In genomic region chr18:11669271-11669947, GRCh38 we compare ENCODE assay signal across 23 cellular contexts. TPM values are rescaled to one million over a fixed set of nuclear protein-coding genes. Genes with fewer than 3 reads are reported as not detected.
A peak's percentile ranks its signal among the peaks of the same experiment; 100 is the strongest.
DNase-seq lines count a peak whose midpoint lies in the region; ATAC-seq and TF ChIP-seq lines count a peak whose summit lies in the region.
"Had no signal": no experiment of that assay in that cellular context is flagged by ENCODE, and none has a peak within 500 bp of the region (broad histone marks: within the 10 kb centered on the region; RNA-seq: fewer than 3 reads in every experiment).

No MANE protein-coding gene starts in this region.

- peaks cover 18% of the 10 kb centered on the region for H3K27me3 Mint-ChIP-seq in GM23338 (ENCODE audit: insufficient read depth, low read depth, poor library complexity)
- H3K27me3 Mint-ChIP-seq in neural progenitor cell (ENCODE audit: insufficient read depth, low read depth): peaks cover 10% of the 10 kb centered on the region

- no peaks in the 10 kb centered on the region for H3K36me3 ChIP-seq in GM23338 (ENCODE audit: insufficient read depth)
- no peaks in the 10 kb centered on the region for H3K36me3 ChIP-seq in esophagus muscularis mucosa
- H3K36me3 ChIP-seq in neural progenitor cell: no peaks in the 10 kb centered on the region
- H3K36me3 ChIP-seq: adrenal gland had no signal

- 82% methylated on average over 11 of the region's 14 CpGs for WGBS in esophagus muscularis mucosa

- intact Hi-C loops in esophagus muscularis mucosa (cut with DNase I) (no loop called here), cardiac septum (cut with DNase I) (no loop called here)

- H3K27me3 ChIP-seq in GM23338 (ENCODE audit: insufficient read depth): no peaks in the 10 kb centered on the region
- H3K27me3 ChIP-seq in esophagus muscularis mucosa: peaks cover 0 to 31% (median 0%) of the 10 kb centered on the region in 4 donors
- H3K27me3 ChIP-seq in neural progenitor cell: no peaks in the 10 kb centered on the region
- H3K27me3 ChIP-seq: adrenal gland, testis had no signal

- peak; percentile 19; the same call in 1 of the 3 replicates for ATAC-seq in GM23338
- ATAC-seq: HCT116 had no signal

- H3K4me3 Mint-ChIP-seq in GM23338: no peak overlapping the region
- H3K4me3 Mint-ChIP-seq in neural progenitor cell: no peak overlapping the region
- H3K4me3 Mint-ChIP-seq: CD4-positive, CD25-positive, alpha-beta regulatory T cell; T-helper 2 cell treated with Interferon-gamma antibody and Interleukin-4, amounts not matched to agents 5 μg/mL and 100 μg/mL, for 36 hours had no signal

- no peaks in the 10 kb centered on the region; the same call in 1 of the 2 replicates for H3K4me1 ChIP-seq in GM23338 (ENCODE audit: insufficient read depth)
- no peaks in the 10 kb centered on the region for H3K4me1 ChIP-seq in esophagus muscularis mucosa
- H3K4me1 ChIP-seq in neural progenitor cell: peaks cover 17% of the 10 kb centered on the region
- H3K4me1 ChIP-seq: adrenal gland, testis had no signal

- no peak overlapping the region for H3K9ac ChIP-seq in neural progenitor cell

- H3K36me3 Mint-ChIP-seq in GM23338 (ENCODE audit: low read depth) (no peaks in the 10 kb centered on the region), neural progenitor cell (no peaks in the 10 kb centered on the region)
- H3K36me3 Mint-ChIP-seq: CD4-positive, CD25-positive, alpha-beta regulatory T cell had no signal

- H3K9me3 ChIP-seq in esophagus muscularis mucosa (no peaks in the 10 kb centered on the region), neural progenitor cell (ENCODE audit: low read depth) (no peaks in the 10 kb centered on the region)
- H3K9me3 ChIP-seq: adrenal gland, testis had no signal

- no peak overlapping the region for H3K4me2 ChIP-seq in GM23338
- no peak overlapping the region for H3K4me2 ChIP-seq in neural progenitor cell
- H3K4me2 ChIP-seq: smooth muscle cell had no signal

- no peaks in the 10 kb centered on the region for H3K9me3 Mint-ChIP-seq in GM23338
- no peaks in the 10 kb centered on the region for H3K9me3 Mint-ChIP-seq in neural progenitor cell
- H3K9me3 Mint-ChIP-seq: CD4-positive, CD25-positive, alpha-beta regulatory T cell; T-helper 2 cell treated with Interferon-gamma antibody and Interleukin-4, amounts not matched to agents 5 μg/mL and 100 μg/mL, for 36 hours had no signal

- H2AFZ ChIP-seq in GM23338 (peak overlapping the region; percentile 85; the same call in 1 of the 2 replicates), neural progenitor cell (replicated peaks) (peak overlapping the region; percentile 82)

- TF ChIP-seq CTCF in GM23338 (conservative IDR thresholded peaks at IDR 0.05; ENCODE audit: low read depth in 2 of 2) (no peak), RWPE1 (conservative IDR thresholded peaks at IDR 0.05; ENCODE audit: low read depth) (no peak), esophagus muscularis mucosa (IDR thresholded peaks at IDR 0.05) (no peak), neural progenitor cell (IDR thresholded peaks at IDR 0.05) (no peak)

- H3F3A ChIP-seq in GM23338 (replicated peaks; ENCODE audit: low read depth) (no peaks in the 10 kb centered on the region), neural progenitor cell (ENCODE audit: low read depth) (no peaks in the 10 kb centered on the region)

- H3K4me3 ChIP-seq in GM23338 (no peak overlapping the region), esophagus muscularis mucosa (no peak overlapping the region), neural progenitor cell (no peak overlapping the region)
- H3K4me3 ChIP-seq: adrenal gland, smooth muscle cell, testis had no signal

- CTCF ChIA-PET in RWPE1 (lab: Yijun Ruan, JAX): no interaction called here

- H3K9me2 ChIP-seq in GM23338 (ENCODE audit: insufficient read depth): peaks cover 5% of the 10 kb centered on the region

- no peak for TF ChIP-seq POLR2A in esophagus muscularis mucosa (IDR thresholded peaks at IDR 0.05; ENCODE audit: low read depth)

- POLR2A ChIA-PET in RWPE1 (lab: Yijun Ruan, JAX; ENCODE audit: low non-redundant PET): no interaction called here

- no peaks in the 10 kb centered on the region for H3K79me2 ChIP-seq in GM23338 (replicated peaks; ENCODE audit: insufficient read depth)
- no peaks in the 10 kb centered on the region for H3K79me2 ChIP-seq in neural progenitor cell (ENCODE audit: low read depth)

- no peak for TF ChIP-seq EP300 in esophagus muscularis mucosa (IDR thresholded peaks at IDR 0.05)

- H3K4me1 Mint-ChIP-seq in GM23338: peaks cover 27% of the 10 kb centered on the region
- H3K4me1 Mint-ChIP-seq in neural progenitor cell: peaks cover 15% of the 10 kb centered on the region
- H3K4me1 Mint-ChIP-seq: CD4-positive, CD25-positive, alpha-beta regulatory T cell had no signal

- H3K27ac ChIP-seq in GM23338 (ENCODE audit: low read depth) (no peak overlapping the region), RWPE1 (peak overlapping the region; percentile 52), esophagus muscularis mucosa (replicated peaks in 1 of 4) (no peak overlapping the region), neural progenitor cell (no peak overlapping the region)
- H3K27ac ChIP-seq: adrenal gland, testis had no signal

- DNase-seq in GM23338 (ENCODE audit: low spot score) (no peak), RWPE1 (ENCODE audit: low spot score) (peak; percentile 93), esophagus muscularis mucosa (ENCODE audit: extremely low spot score) (peak; percentile 90), neural progenitor cell (ENCODE audit: low spot score) (no peak), cardiac septum (ENCODE audit: low spot score) (no peak), NCI-H345 (lab: John Stamatoyannopoulos, UW) (no peak), EL (no peak), KG1 (lab: John Stamatoyannopoulos, UW) (no peak)
- DNase-seq: activated CD4-positive, alpha-beta T cell treated with anti-CD3 and anti-CD28 coated beads, Interleukin-2, amount 50 U/mL, for 4 hours; activated naive CD4-positive, alpha-beta T cell; CD4-positive, CD25-positive, alpha-beta regulatory T cell; foreskin fibroblast; GF-D8; NCI-H1092 treated with DMSO at 0.1 percent for 48 hours; NCI-H2107; NCI-H526 treated with DMSO at 0.1 percent for 48 hours; stimulated activated CD4-positive, alpha-beta T cell treated with anti-CD3 and anti-CD28 coated beads, Interleukin-2, amount 100 ng/mL, for 48 hours; stimulated activated naive CD4-positive, alpha-beta T cell; testis had no signal

- H3K27ac Mint-ChIP-seq in GM23338 (no peak overlapping the region), neural progenitor cell (peak overlapping the region; percentile 35)
- H3K27ac Mint-ChIP-seq: CD4-positive, CD25-positive, alpha-beta regulatory T cell; T-helper 2 cell treated with Interferon-gamma antibody and Interleukin-4, amounts not matched to agents 5 μg/mL and 100 μg/mL, for 36 hours had no signal

- no peaks in the 10 kb centered on the region for H4K20me1 ChIP-seq in GM23338 (replicated peaks; ENCODE audit: insufficient read depth)
- H4K20me1 ChIP-seq in neural progenitor cell (ENCODE audit: low read depth): no peaks in the 10 kb centered on the region

TF ChIP-seq in GM23338, 12 proteins besides CTCF, POLR2A, EP300 and RAD21:
- TF ChIP-seq CREB1 (CRISPR knock-in tag; IDR thresholded peaks at IDR 0.05; ENCODE audit: low read depth) (no peak), JUNB (IDR thresholded peaks at IDR 0.05; ENCODE audit: unreplicated experiment) (no peak), ZNF114 (CRISPR knock-in tag; IDR thresholded peaks at IDR 0.05) (no peak), ZNF331 (CRISPR knock-in tag; IDR thresholded peaks at IDR 0.05; ENCODE audit: low read depth) (no peak), POLR2AphosphoS5 (IDR thresholded peaks at IDR 0.05; ENCODE audit: low read depth) (no peak), ETS1 (IDR thresholded peaks at IDR 0.05) (no peak)

RNA-seq across cellular contexts. Expression of gene GNAL, which starts 19.7 kb away (rescaled TPM):
- 21.2 and 21.6 TPM in 2 replicates for total RNA-seq in GM23338 (2014; rRNA removed; shearing (Covaris generic))
- 6.2 and 7.5 TPM in 2 replicates for polyA plus RNA-seq in GM23338 (2016; fragmentation: Nextera tagmentation; extraction: Ambion mirVana)
- total RNA-seq in esophagus muscularis mucosa (10 to 100 TPM; 13.3 to 22.0 (median 19.9) TPM), neural progenitor cell (ENCODE audit: low replicate concordance) (10.8 and 26.8 TPM in 2 replicates), cardiac septum (1.1 TPM)

Comparison
In these comparisons a context has a peak if more than half of its experiments do, and no peak if none do; other contexts are left out.
1. DNase-seq: peak in RWPE1 (single experiment) and esophagus muscularis mucosa (single experiment); none in GM23338 (single experiment), neural progenitor cell (single experiment), cardiac septum (single experiment), NCI-H345 (single experiment), EL (single experiment) and KG1 (single experiment).